In the genomic region with DNA sequence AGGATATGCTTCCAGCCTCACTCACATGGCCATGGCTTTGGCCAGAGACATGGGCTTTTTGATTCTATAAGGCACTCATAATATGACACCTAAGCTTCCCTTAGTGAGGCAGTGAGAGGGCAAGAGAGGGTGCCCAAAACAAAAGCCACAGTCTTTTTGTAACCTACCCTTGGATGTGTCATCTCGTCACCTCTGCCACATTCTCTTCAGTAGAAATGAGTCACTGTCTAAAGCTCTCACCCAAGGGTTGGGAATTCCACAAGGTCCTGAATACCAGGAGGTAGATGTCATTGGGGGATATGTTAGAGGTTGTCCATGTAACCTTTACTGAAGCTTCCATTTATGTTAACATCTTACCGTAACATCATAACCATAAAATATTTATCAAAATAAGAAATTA, we compare ENCODE assay signal across 1 cellular context.
TF ChIP-seq lines count a peak whose summit lies in the region.

No MANE protein-coding gene starts in this region.

TF ChIP-seq in GM23338, 12 proteins besides CTCF, POLR2A, EP300 and RAD21 (continued from another document):
- TF ChIP-seq, protein P1, sequence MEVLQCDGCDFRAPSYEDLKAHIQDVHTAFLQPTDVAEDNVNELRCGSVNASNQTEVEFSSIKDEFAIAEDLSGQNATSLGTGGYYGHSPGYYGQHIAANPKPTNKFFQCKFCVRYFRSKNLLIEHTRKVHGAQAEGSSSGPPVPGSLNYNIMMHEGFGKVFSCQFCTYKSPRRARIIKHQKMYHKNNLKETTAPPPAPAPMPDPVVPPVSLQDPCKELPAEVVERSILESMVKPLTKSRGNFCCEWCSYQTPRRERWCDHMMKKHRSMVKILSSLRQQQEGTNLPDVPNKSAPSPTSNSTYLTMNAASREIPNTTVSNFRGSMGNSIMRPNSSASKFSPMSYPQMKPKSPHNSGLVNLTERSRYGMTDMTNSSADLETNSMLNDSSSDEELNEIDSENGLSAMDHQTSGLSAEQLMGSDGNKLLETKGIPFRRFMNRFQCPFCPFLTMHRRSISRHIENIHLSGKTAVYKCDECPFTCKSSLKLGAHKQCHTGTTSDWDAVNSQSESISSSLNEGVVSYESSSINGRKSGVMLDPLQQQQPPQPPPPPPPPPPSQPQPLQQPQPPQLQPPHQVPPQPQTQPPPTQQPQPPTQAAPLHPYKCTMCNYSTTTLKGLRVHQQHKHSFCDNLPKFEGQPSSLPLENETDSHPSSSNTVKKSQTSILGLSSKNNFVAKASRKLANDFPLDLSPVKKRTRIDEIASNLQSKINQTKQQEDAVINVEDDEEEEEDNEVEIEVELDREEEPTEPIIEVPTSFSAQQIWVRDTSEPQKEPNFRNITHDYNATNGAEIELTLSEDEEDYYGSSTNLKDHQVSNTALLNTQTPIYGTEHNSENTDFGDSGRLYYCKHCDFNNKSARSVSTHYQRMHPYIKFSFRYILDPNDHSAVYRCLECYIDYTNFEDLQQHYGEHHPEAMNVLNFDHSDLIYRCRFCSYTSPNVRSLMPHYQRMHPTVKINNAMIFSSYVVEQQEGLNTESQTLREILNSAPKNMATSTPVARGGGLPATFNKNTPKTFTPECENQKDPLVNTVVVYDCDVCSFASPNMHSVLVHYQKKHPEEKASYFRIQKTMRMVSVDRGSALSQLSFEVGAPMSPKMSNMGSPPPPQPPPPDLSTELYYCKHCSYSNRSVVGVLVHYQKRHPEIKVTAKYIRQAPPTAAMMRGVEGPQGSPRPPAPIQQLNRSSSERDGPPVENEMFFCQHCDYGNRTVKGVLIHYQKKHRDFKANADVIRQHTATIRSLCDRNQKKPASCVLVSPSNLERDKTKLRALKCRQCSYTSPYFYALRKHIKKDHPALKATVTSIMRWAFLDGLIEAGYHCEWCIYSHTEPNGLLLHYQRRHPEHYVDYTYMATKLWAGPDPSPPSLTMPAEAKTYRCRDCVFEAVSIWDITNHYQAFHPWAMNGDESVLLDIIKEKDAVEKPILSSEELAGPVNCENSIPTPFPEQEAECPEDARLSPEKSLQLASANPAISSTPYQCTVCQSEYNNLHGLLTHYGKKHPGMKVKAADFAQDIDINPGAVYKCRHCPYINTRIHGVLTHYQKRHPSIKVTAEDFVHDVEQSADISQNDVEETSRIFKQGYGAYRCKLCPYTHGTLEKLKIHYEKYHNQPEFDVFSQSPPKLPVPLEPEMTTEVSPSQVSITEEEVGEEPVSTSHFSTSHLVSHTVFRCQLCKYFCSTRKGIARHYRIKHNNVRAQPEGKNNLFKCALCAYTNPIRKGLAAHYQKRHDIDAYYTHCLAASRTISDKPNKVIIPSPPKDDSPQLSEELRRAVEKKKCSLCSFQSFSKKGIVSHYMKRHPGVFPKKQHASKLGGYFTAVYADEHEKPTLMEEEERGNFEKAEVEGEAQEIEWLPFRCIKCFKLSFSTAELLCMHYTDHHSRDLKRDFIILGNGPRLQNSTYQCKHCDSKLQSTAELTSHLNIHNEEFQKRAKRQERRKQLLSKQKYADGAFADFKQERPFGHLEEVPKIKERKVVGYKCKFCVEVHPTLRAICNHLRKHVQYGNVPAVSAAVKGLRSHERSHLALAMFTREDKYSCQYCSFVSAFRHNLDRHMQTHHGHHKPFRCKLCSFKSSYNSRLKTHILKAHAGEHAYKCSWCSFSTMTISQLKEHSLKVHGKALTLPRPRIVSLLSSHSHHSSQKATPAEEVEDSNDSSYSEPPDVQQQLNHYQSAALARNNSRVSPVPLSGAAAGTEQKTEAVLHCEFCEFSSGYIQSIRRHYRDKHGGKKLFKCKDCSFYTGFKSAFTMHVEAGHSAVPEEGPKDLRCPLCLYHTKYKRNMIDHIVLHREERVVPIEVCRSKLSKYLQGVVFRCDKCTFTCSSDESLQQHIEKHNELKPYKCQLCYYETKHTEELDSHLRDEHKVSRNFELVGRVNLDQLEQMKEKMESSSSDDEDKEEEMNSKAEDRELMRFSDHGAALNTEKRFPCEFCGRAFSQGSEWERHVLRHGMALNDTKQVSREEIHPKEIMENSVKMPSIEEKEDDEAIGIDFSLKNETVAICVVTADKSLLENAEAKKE (CRISPR knock-in tag; IDR thresholded peaks at IDR 0.05) = no peak
TF ChIP-seq in GM23338: peak in this region for 0.
